In the genomic region with DNA sequence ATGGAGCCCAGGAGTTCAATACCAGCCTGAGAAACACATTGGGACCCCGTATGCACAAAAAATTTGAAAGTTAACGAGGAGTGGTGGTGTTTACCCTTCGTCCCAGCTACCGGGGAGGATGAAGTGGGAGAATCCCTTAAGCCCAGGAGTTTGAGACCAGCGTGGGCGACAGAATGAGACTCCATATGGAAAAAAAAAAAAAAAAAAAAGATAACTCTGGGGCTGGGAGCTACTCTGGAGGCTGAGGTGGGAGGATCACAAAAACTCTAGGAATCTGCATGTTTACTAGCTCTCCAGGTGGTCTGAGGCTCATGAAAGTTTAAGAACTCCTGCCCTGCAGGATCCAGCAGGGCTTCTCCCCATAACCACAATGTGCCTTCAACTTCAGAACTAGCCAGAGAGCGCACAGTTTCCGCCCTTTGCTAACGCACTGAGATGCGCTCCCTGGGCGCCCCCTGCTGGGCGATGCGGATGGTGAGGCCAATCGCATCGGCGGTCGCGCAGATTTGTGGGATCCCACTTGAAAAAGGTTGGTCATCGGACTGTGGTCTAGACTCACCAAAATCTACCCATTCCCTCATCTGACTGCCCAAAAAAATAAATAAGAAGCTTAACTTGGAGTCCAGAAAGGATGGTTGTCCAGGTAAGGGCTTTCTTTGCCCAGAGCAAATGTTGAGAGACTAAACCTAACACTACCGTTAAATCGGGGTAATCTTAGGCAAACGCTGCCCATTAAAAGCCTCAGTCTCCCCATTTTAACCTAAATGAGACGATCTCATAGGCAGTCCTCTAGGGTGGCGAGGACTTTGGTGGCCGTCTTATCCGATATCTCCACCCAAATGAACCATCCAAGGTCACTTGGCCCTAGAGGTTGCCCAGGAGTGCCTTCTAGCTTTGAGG, we compare ENCODE assay signal across 8 cellular contexts. TPM values are rescaled to one million over a fixed set of nuclear protein-coding genes. Genes with fewer than 3 reads are reported as not detected.
DNase-seq lines count a peak whose midpoint lies in the region; ATAC-seq, FAIRE-seq and TF ChIP-seq lines count a peak whose summit lies in the region.

No MANE protein-coding gene starts in this region.

- H3K9me1 ChIP-seq in keratinocyte (ENCODE audit: control insufficient read depth, extremely low read depth, insufficient read depth, low read length), result no peaks in the 10 kb centered on the region

- no peak for TF ChIP-seq POLR2A in breast epithelium (IDR thresholded peaks at IDR 0.05)

- TF ChIP-seq CTCF in activated B cell treated with CpG ODN at 0.5 μM for 24 hours (IDR thresholded peaks at IDR 0.05) (peak; percentile 90), breast epithelium (IDR thresholded peaks at IDR 0.05) (peak; percentile 39 to 88 (median 71)), keratinocyte (optimal IDR thresholded peaks at IDR 0.05 in 1 of 3, IDR thresholded peaks at IDR 0.05 in 1 of 3, conservative IDR thresholded peaks at IDR 0.05 in 1 of 3; ENCODE audit: extremely low read depth in 1 of 3, insufficient read depth in 2 of 3, low read length in 3 of 3) (peak; percentile 93 to 98 (median 94))

- H3K9me3 ChIP-seq in breast epithelium (no peaks in the 10 kb centered on the region), keratinocyte (ENCODE audit: control insufficient read depth, low read depth, low read length) (no peaks in the 10 kb centered on the region)

- DNase-seq in NCI-H524 (lab: John Stamatoyannopoulos, UW) (peak; percentile 24 to 69), NCI-H524 treated with DMSO at 0.1 percent for 48 hours (lab: John Stamatoyannopoulos, UW) (no peak), NCI-H146 treated with DMSO at 0.1 percent for 48 hours (lab: John Stamatoyannopoulos, UW; ENCODE audit: unreplicated experiment) (peak; percentile 10), activated B cell treated with CpG ODN at 0.5 μM for 24 hours (peak; percentile 81), breast epithelium (ENCODE audit: low spot score in 2 of 2) (peak; percentile 37 to 84), keratinocyte (ENCODE audit: low read depth, low spot score) (no peak)
- peak; percentile 76 for DNase-seq in stimulated activated CD4-positive, alpha-beta T cell treated with anti-CD3 and anti-CD28 coated beads, Interleukin-2, amount 100 ng/mL, for 4 hours (ENCODE audit: low read depth)

- H3K27ac ChIP-seq in breast epithelium (no peak overlapping the region), keratinocyte (ENCODE audit: control insufficient read depth, insufficient read depth, low read length) (no peak overlapping the region)

- H3K4me3 ChIP-seq in breast epithelium (no peak overlapping the region), keratinocyte (ENCODE audit: control insufficient read depth in 2 of 3, extremely low read depth in 1 of 3, insufficient read depth in 2 of 3, low read depth in 1 of 3, low read length in 3 of 3) (no peak overlapping the region)

- ATAC-seq in activated B cell treated with CpG ODN at 0.5 μM for 24 hours (ENCODE audit: low read depth) (peak; percentile 72), HG03139 (IDR thresholded peaks at IDR 0.05; ENCODE audit: unreplicated experiment) (no peak)

- dilution Hi-C loops in keratinocyte (cut with MboI; ENCODE audit: extremely low pct_ligation_motif_present, low sequenced_read_pairs), result no loop called here

- H3K36me3 ChIP-seq in breast epithelium, result no peaks in the 10 kb centered on the region
- no peaks in the 10 kb centered on the region for H3K36me3 ChIP-seq in keratinocyte (ENCODE audit: control insufficient read depth in 2 of 2, extremely low read depth in 1 of 2, insufficient read depth in 2 of 2, low read length in 2 of 2)

- H2AFZ ChIP-seq in keratinocyte (ENCODE audit: control insufficient read depth, low read length), result no peak overlapping the region

- no peaks in the 10 kb centered on the region for H4K20me1 ChIP-seq in keratinocyte (ENCODE audit: control insufficient read depth, extremely low read depth, insufficient read depth, low read length)

- peaks cover 24% of the 10 kb centered on the region for H3K27me3 Mint-ChIP-seq in activated B cell treated with CpG ODN at 0.5 μM for 24 hours

- peak; percentile 84 for FAIRE-seq in keratinocyte (lab: Jason Lieb, UNC)

- no peaks in the 10 kb centered on the region for H3K9me3 Mint-ChIP-seq in activated B cell treated with CpG ODN at 0.5 μM for 24 hours

- intact Hi-C loops in activated B cell treated with CpG ODN at 0.5 μM for 24 hours (cut with micrococcal nuclease) (loop anchor here (1.0 kb wide), 5 partner anchors 42 to 258 kb away; a partner anchor contains a TSS), breast epithelium (cut with DNase I; ENCODE audit: low total_unique reads) (no loop called here)

- H3K27me3 ChIP-seq in breast epithelium (peaks cover 8 to 55% of the 10 kb centered on the region in 2 donors), keratinocyte (ENCODE audit: control insufficient read depth, extremely low read depth, insufficient read depth, low read length) (peaks cover 3% of the 10 kb centered on the region)

- H3K9ac ChIP-seq in keratinocyte (ENCODE audit: control insufficient read depth, extremely low read depth, insufficient read depth, low read length), result no peak overlapping the region

- H3K4me3 Mint-ChIP-seq in activated B cell treated with CpG ODN at 0.5 μM for 24 hours, result no peak overlapping the region

- H3K4me1 Mint-ChIP-seq in activated B cell treated with CpG ODN at 0.5 μM for 24 hours, result peaks cover 27% of the 10 kb centered on the region

- POLR2A ChIA-PET in activated B cell treated with CpG ODN at 0.5 μM for 24 hours (lab: Charles Lee), result interaction anchor here (0.5 to 0.6 kb wide), 2 partner anchors 20 to 103 kb away, joined by 3 to 4 read pairs; no protein-coding TSS in a partner anchor

- H3K4me2 ChIP-seq in keratinocyte (ENCODE audit: control insufficient read depth, extremely low read depth, insufficient read depth, low read depth, low read length), result no peak overlapping the region

- CTCF ChIA-PET in activated B cell treated with CpG ODN at 0.5 μM for 24 hours (lab: Charles Lee), result interaction anchor here (0.7 to 3.5 kb wide), 11 partner anchors 10 to 194 kb away, joined by 3 to 26 read pairs (median 5); a partner anchor contains a TSS

- H3K4me1 ChIP-seq in breast epithelium, result peaks cover 0 to 9% of the 10 kb centered on the region in 2 donors
- H3K4me1 ChIP-seq in keratinocyte (ENCODE audit: control insufficient read depth, extremely low read depth, insufficient read depth, low read length), result peaks cover 10% of the 10 kb centered on the region

- H3K36me3 Mint-ChIP-seq in activated B cell treated with CpG ODN at 0.5 μM for 24 hours (ENCODE audit: low read depth), result no peaks in the 10 kb centered on the region

- H3K27ac Mint-ChIP-seq in activated B cell treated with CpG ODN at 0.5 μM for 24 hours, result no peak overlapping the region

- no peaks in the 10 kb centered on the region for H3K79me2 ChIP-seq in keratinocyte (ENCODE audit: control insufficient read depth, insufficient read depth, low read length)

RNA-seq across cellular contexts. Expression of a gene that starts 8.8 kb away (rescaled TPM):
- total RNA-seq in activated B cell treated with CpG ODN at 0.5 μM for 24 hours, result not detected in 2 replicates
- total RNA-seq in breast epithelium, result under 1 TPM in 2 of 3 donors, not detected in 1; 0.48 to 0.59 TPM
- polyA plus RNA-seq in keratinocyte, result not detected in 3 replicates
- not detected for polyA plus RNA-seq in keratinocyte (2011; ENCODE audit: low read depth)
- not detected in 2 replicates for polyA plus RNA-seq in keratinocyte (2011; cell fraction: cytosol; rRNA removed)
- not detected in 2 replicates for polyA plus RNA-seq in keratinocyte (2011; cell fraction: nucleus; rRNA removed)
- not detected in 2 replicates for polyA plus RNA-seq in keratinocyte (2012; ENCODE audit: low replicate concordance)
- not detected in 3 replicates for polyA minus RNA-seq in keratinocyte
- not detected for polyA minus RNA-seq in keratinocyte (2011; cell fraction: cytosol; rRNA and poly(A)+ RNA removed)
- not detected in 2 replicates for polyA minus RNA-seq in keratinocyte (2011; cell fraction: nucleus; rRNA and poly(A)+ RNA removed)

RNA-seq across cellular contexts. Expression of a gene that starts 9.9 kb away (rescaled TPM):
- total RNA-seq in activated B cell treated with CpG ODN at 0.5 μM for 24 hours (0.27 and 0.86 TPM in 2 replicates), breast epithelium (under 1 TPM in 1 of 3 donors, not detected in 2; 0.66 TPM)
- polyA plus RNA-seq in keratinocyte, result 6.0 to 15.5 TPM (median 7.9 TPM) in 3 replicates
- 27.9 TPM for polyA plus RNA-seq in keratinocyte (2011; ENCODE audit: low read depth)
- polyA plus RNA-seq in keratinocyte (2011; cell fraction: cytosol; rRNA removed), result 3.1 and 7.3 TPM in 2 replicates
- 28.6 and 33.8 TPM in 2 replicates for polyA plus RNA-seq in keratinocyte (2011; cell fraction: nucleus; rRNA removed)
- 12.0 and 50.5 TPM in 2 replicates for polyA plus RNA-seq in keratinocyte (2012; ENCODE audit: low replicate concordance)
- 11.2 to 30.9 TPM (median 17.2 TPM) in 3 replicates for polyA minus RNA-seq in keratinocyte
- polyA minus RNA-seq in keratinocyte (2011; cell fraction: cytosol; rRNA and poly(A)+ RNA removed), result 20.1 TPM
- polyA minus RNA-seq in keratinocyte (2011; cell fraction: nucleus; rRNA and poly(A)+ RNA removed), result 27.2 and 40.2 TPM in 2 replicates

RNA-seq across cellular contexts. Expression of a gene that starts 46.0 kb away (rescaled TPM):
- total RNA-seq in activated B cell treated with CpG ODN at 0.5 μM for 24 hours (449 and 499 TPM in 2 replicates), breast epithelium (10 to 100 TPM in 2 of 3 donors, 1 to 10 TPM in 1; 8.3 to 12.8 (median 12.3) TPM)
- 0.22 to 0.27 TPM in 2 of 3 replicates, not detected in the other for polyA plus RNA-seq in keratinocyte
- polyA plus RNA-seq in keratinocyte (2011; ENCODE audit: low read depth), result not detected
- polyA plus RNA-seq in keratinocyte (2011; cell fraction: cytosol; rRNA removed), result not detected in 2 replicates
- not detected in 2 replicates for polyA plus RNA-seq in keratinocyte (2011; cell fraction: nucleus; rRNA removed)
- 0.69 TPM in 1 of 2 replicates, not detected in the other for polyA plus RNA-seq in keratinocyte (2012; ENCODE audit: low replicate concordance)
- 1.5 TPM in 1 of 3 replicates, not detected in the others for polyA minus RNA-seq in keratinocyte
- not detected for polyA minus RNA-seq in keratinocyte (2011; cell fraction: cytosol; rRNA and poly(A)+ RNA removed)
- not detected in 2 replicates for polyA minus RNA-seq in keratinocyte (2011; cell fraction: nucleus; rRNA and poly(A)+ RNA removed)

RNA-seq across cellular contexts. Expression of a gene that starts 46.8 kb away (rescaled TPM):
- total RNA-seq in activated B cell treated with CpG ODN at 0.5 μM for 24 hours (not detected in 2 replicates), breast epithelium (not detected)
- 0.03 TPM in 1 of 3 replicates, not detected in the others for polyA plus RNA-seq in keratinocyte
- polyA plus RNA-seq in keratinocyte (2011; ENCODE audit: low read depth), result not detected
- not detected in 2 replicates for polyA plus RNA-seq in keratinocyte (2011; cell fraction: cytosol; rRNA removed)
- polyA plus RNA-seq in keratinocyte (2011; cell fraction: nucleus; rRNA removed), result not detected in 2 replicates
- not detected in 2 replicates for polyA plus RNA-seq in keratinocyte (2012; ENCODE audit: low replicate concordance)
- polyA minus RNA-seq in keratinocyte, result 0.16 to 0.22 TPM in 2 of 3 replicates, not detected in the other
- not detected for polyA minus RNA-seq in keratinocyte (2011; cell fraction: cytosol; rRNA and poly(A)+ RNA removed)
- polyA minus RNA-seq in keratinocyte (2011; cell fraction: nucleus; rRNA and poly(A)+ RNA removed), result not detected in 2 replicates

RNA-seq across cellular contexts. Expression of a gene that starts 57.4 kb away (rescaled TPM):
- total RNA-seq in activated B cell treated with CpG ODN at 0.5 μM for 24 hours (35.5 and 36.9 TPM in 2 replicates), breast epithelium (10 to 100 TPM; 15.0 to 25.5 (median 24.9) TPM)
- polyA plus RNA-seq in keratinocyte, result 5.2 to 6.8 TPM (median 6.6 TPM) in 3 replicates
- 6.8 TPM for polyA plus RNA-seq in keratinocyte (2011; ENCODE audit: low read depth)
- polyA plus RNA-seq in keratinocyte (2011; cell fraction: cytosol; rRNA removed), result 1.5 and 2.1 TPM in 2 replicates
- 28.1 and 28.2 TPM in 2 replicates for polyA plus RNA-seq in keratinocyte (2011; cell fraction: nucleus; rRNA removed)
- polyA plus RNA-seq in keratinocyte (2012; ENCODE audit: low replicate concordance), result 5.4 and 7.6 TPM in 2 replicates
- polyA minus RNA-seq in keratinocyte, result 2.7 to 6.8 TPM (median 4.3 TPM) in 3 replicates
- polyA minus RNA-seq in keratinocyte (2011; cell fraction: cytosol; rRNA and poly(A)+ RNA removed), result 3.1 TPM
- 3.5 and 4.0 TPM in 2 replicates for polyA minus RNA-seq in keratinocyte (2011; cell fraction: nucleus; rRNA and poly(A)+ RNA removed)

Comparison
In these comparisons a context has a peak if more than half of its experiments do, and no peak if none do; other contexts are left out.
1. DNase-seq: peak in NCI-H524 (2 of 2), NCI-H146 treated with DMSO at 0.1 percent for 48 hours (single experiment), activated B cell treated with CpG ODN at 0.5 μM for 24 hours (single experiment), breast epithelium (2 of 2) and stimulated activated CD4-positive, alpha-beta T cell treated with anti-CD3 and anti-CD28 coated beads, Interleukin-2, amount 100 ng/mL, for 4 hours (single experiment); none in NCI-H524 treated with DMSO at 0.1 percent for 48 hours (single experiment) and keratinocyte (single experiment).
2. RNA of a gene that starts 46.0 kb away (total RNA-seq): 449 to 499 TPM in activated B cell treated with CpG ODN at 0.5 μM for 24 hours; 8.3 to 12.8 TPM in breast epithelium; every median in the first group is over 10 times any median in the second.
3. Peak in every context shown above with its lines, with median percentiles within 50 percentile points of each other: CTCF ChIP-seq.